Comparison of ENCODE assay signal across 18 cellular contexts in genomic region chr11:26121466-26121865, GRCh38.
DNase-seq lines count a peak whose midpoint lies in the region; TF ChIP-seq lines count a peak whose summit lies in the region.
"Had no signal": no experiment of that assay in that cellular context is flagged by ENCODE, and none has a peak within 500 bp of the region (broad histone marks: within the 10 kb centered on the region; RNA-seq: fewer than 3 reads in every experiment).

No MANE protein-coding gene starts in this region.

- DNase-seq in AG10803 (ENCODE audit: low read depth) = peak; percentile 10
- DNase-seq in BJ (ENCODE audit: low read depth) = peak; percentile 6
- DNase-seq in Karpas-422 = no peak
- peak; percentile 51 for DNase-seq in fibroblast of gingiva (ENCODE audit: low read depth)
- DNase-seq in T-helper 1 cell = no peak
- no peak for DNase-seq in DMS 273 (lab: John Stamatoyannopoulos, UW; ENCODE audit: unreplicated experiment)
- DNase-seq in superior temporal gyrus (ENCODE audit: extremely low spot score) = no peak
- DNase-seq: 8988T; ACHN; AML-193; C1 segment of cervical spinal cord; CD4-positive, alpha-beta memory T cell; CD4-positive, CD25-positive, alpha-beta regulatory T cell; CD8-positive, alpha-beta memory T cell; COR-L47; DMS79 treated with DMSO at 0.1 percent for 48 hours; GF-D8 had no signal

- 0 out of 2 replicates have a peak, but pooled peaks cover 3% of the 10 kb centered on the region for H3K9me3 ChIP-seq in Karpas-422 (ENCODE audit: low read length)
- H3K9me3 ChIP-seq: BLaER1 had no signal

- H3K27me3 ChIP-seq in BJ (ENCODE audit: control insufficient read depth, insufficient read depth, low read length) (no peaks in the 10 kb centered on the region), Karpas-422 (ENCODE audit: low read length) (no peaks in the 10 kb centered on the region)
- H3K27me3 ChIP-seq: BLaER1 had no signal

- no peak overlapping the region for H3K4me3 ChIP-seq in AG10803 (ENCODE audit: low read length)
- H3K4me3 ChIP-seq in BJ (ENCODE audit: low read depth, low read length) = no peak overlapping the region
- no peak overlapping the region for H3K4me3 ChIP-seq in Karpas-422 (ENCODE audit: low read length)
- H3K4me3 ChIP-seq: BLaER1 had no signal

- TF ChIP-seq CTCF in AG10803 (conservative IDR thresholded peaks at IDR 0.05; ENCODE audit: low read length) (no peak), BJ (IDR thresholded peaks at IDR 0.05; ENCODE audit: insufficient read depth, low read depth, low read length) (no peak)

- H3K36me3 ChIP-seq in BJ (ENCODE audit: control insufficient read depth, insufficient read depth, low read length) (no peaks in the 10 kb centered on the region), Karpas-422 (ENCODE audit: insufficient read depth, low read length) (no peaks in the 10 kb centered on the region)
- H3K36me3 ChIP-seq: BLaER1 had no signal

- H3K9me2 ChIP-seq in Karpas-422 (replicated peaks; ENCODE audit: insufficient read depth, low read length) = no peaks in the 10 kb centered on the region

- POLR2A ChIA-PET in BJ (lab: Charles Lee) = no interaction called here

- H3K4me1 ChIP-seq in Karpas-422 (ENCODE audit: low read length) = peaks cover 3% of the 10 kb centered on the region
- H3K4me1 ChIP-seq: BLaER1 had no signal

- CTCF ChIA-PET in BJ (lab: Yijun Ruan, JAX) = interaction anchor here (0.7 kb wide), 1 partner anchor 10 kb away, joined by 3 read pairs; no protein-coding TSS in a partner anchor

- no peak overlapping the region for H3K4me2 ChIP-seq in Karpas-422 (ENCODE audit: low read depth, low read length, poor library complexity, severe bottlenecking)
- H3K4me2 ChIP-seq: BLaER1 had no signal

- no peaks in the 10 kb centered on the region for H4K20me1 ChIP-seq in Karpas-422 (ENCODE audit: insufficient read depth, low read depth, low read length)
- H4K20me1 ChIP-seq: BLaER1 had no signal

- no peaks in the 10 kb centered on the region for H3K79me2 ChIP-seq in Karpas-422 (ENCODE audit: low read length)

- H2AFZ ChIP-seq in Karpas-422 (ENCODE audit: low read length) = 0 out of 2 replicates have a peak overlapping the region, but pooled peaks have one; percentile 36

- H3K9ac ChIP-seq in Karpas-422 (ENCODE audit: low read length) = no peak overlapping the region
- H3K9ac ChIP-seq: BLaER1 had no signal

- H3K27ac ChIP-seq in Karpas-422 (ENCODE audit: low read length) = no peak overlapping the region
- H3K27ac ChIP-seq: BLaER1 had no signal

Comparison
In these comparisons a context has a peak if more than half of its experiments do, and no peak if none do; other contexts are left out.
1. DNase-seq: peak in AG10803 (single experiment), BJ (single experiment) and fibroblast of gingiva (single experiment); none in Karpas-422 (single experiment), T-helper 1 cell (0 of 5), DMS 273 (single experiment) and superior temporal gyrus (single experiment).